Comparison of ENCODE assay signal across 1 cellular context in the genomic region with DNA sequence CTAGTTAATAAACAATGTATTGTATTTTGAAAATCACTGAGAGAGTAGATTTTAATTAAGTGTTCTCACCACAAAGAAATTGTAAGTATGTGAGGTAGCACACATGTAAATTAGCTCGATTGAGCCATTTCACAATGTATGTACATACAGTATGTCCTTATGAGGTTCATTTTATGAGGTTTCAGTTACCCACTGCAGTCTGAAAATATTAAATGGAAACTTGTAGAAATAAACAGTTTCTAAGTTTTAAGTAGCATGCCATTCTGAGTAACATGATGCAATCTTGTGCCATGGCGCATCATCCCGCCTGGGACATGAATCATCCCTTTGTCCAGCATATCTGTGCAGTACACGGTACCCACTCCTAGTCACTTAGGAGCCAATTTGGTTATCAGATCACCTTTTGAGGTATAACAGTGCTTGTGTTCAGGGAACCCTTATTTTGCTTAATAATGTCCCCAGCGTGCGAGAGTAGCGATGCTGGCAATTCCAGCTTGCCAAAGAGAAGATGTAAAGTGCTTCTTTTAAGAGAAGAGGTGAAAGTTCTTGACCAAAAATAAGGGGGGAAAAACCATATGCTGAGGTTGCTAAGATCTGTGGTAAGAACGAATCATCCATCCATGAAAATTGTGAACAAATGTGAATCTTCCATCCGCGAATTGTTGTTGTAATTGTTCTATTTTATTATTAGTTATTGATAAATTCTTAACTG.
TF ChIP-seq lines count a peak whose summit lies in the region.

No MANE protein-coding gene starts in this region.

TF ChIP-seq in K562, 482 proteins besides CTCF, POLR2A, EP300 and RAD21 (continued from another document and continues in another):
- TF ChIP-seq MAZ (CRISPR knock-in tag; conservative IDR thresholded peaks at IDR 0.05 in 1 of 2, IDR thresholded peaks at IDR 0.05 in 1 of 2) (peak in 1 of 2 experiments; percentile 49; a peak in 1 of 4 replicates), NCOA4 (IDR thresholded peaks at IDR 0.05; ENCODE audit: partially characterized antibody) (no peak), SMAD2 (IDR thresholded peaks at IDR 0.05; ENCODE audit: low read depth, low read length) (no peak), CHD4 (IDR thresholded peaks at IDR 0.05; ENCODE audit: insufficient read depth, insufficient replicate concordance, low read depth, low read length, poor library complexity, severe bottlenecking) (no peak), ZNF77 (CRISPR knock-in tag; IDR thresholded peaks at IDR 0.05) (no peak), MLX (CRISPR knock-in tag; conservative IDR thresholded peaks at IDR 0.05) (no peak), POLR2AphosphoS2 (IDR thresholded peaks at IDR 0.05; ENCODE audit: low read length) (no peak), PATZ1 (CRISPR knock-in tag; IDR thresholded peaks at IDR 0.05; ENCODE audit: borderline replicate concordance) (no peak), TRIM25 (IDR thresholded peaks at IDR 0.05; ENCODE audit: borderline replicate concordance) (no peak), SIX5 (IDR thresholded peaks at IDR 0.05; ENCODE audit: borderline replicate concordance in 1 of 2, insufficient read depth in 1 of 2, low read depth in 1 of 2, low read length in 2 of 2) (no peak), KAT7 (CRISPR knock-in tag; IDR thresholded peaks at IDR 0.05; ENCODE audit: borderline replicate concordance) (no peak), KAT8 (IDR thresholded peaks at IDR 0.05; ENCODE audit: low read depth) (no peak), NFRKB (IDR thresholded peaks at IDR 0.05; ENCODE audit: low read depth) (peak; percentile 83), ZNF184 (CRISPR knock-in tag; IDR thresholded peaks at IDR 0.05) (no peak), POLR3G (IDR thresholded peaks at IDR 0.05; ENCODE audit: extremely low read depth, insufficient read length, insufficient replicate concordance) (no peak), FOXK1 (CRISPR knock-in tag; IDR thresholded peaks at IDR 0.05; ENCODE audit: borderline replicate concordance) (no peak), PML (IDR thresholded peaks at IDR 0.05; ENCODE audit: low read length) (no peak), DDX20 (tag; IDR thresholded peaks at IDR 0.05; ENCODE audit: low read depth) (no peak), PHB (CRISPR knock-in tag; IDR thresholded peaks at IDR 0.05) (no peak), GABPA (tag; conservative IDR thresholded peaks at IDR 0.05; ENCODE audit: low read depth) (peak; percentile 32), TCF15 (CRISPR knock-in tag; IDR thresholded peaks at IDR 0.05) (no peak), POLR3A (IDR thresholded peaks at IDR 0.05; ENCODE audit: borderline replicate concordance, extremely low read depth, insufficient read depth, insufficient read length) (no peak), ATF7 (IDR thresholded peaks at IDR 0.05) (peak; percentile 91), NR2F6 (CRISPR knock-in tag; IDR thresholded peaks at IDR 0.05) (no peak), NCOR1 (IDR thresholded peaks at IDR 0.05) (no peak), GTF3C2 (IDR thresholded peaks at IDR 0.05; ENCODE audit: borderline replicate concordance, extremely low read depth, insufficient read length) (no peak), ILF3 (IDR thresholded peaks at IDR 0.05; ENCODE audit: borderline replicate concordance) (no peak), HDAC6 (IDR thresholded peaks at IDR 0.05; ENCODE audit: low read depth, low read length) (no peak), CREB1 (IDR thresholded peaks at IDR 0.05) (no peak), CREB1 (CRISPR knock-in tag; IDR thresholded peaks at IDR 0.05) (no peak), KDM5B (IDR thresholded peaks at IDR 0.05; ENCODE audit: insufficient replicate concordance, low read depth, low read length) (no peak), PTTG1 (tag; IDR thresholded peaks at IDR 0.05; ENCODE audit: low read depth) (no peak; the same call in 1 of the 2 replicates), ZZZ3 (IDR thresholded peaks at IDR 0.05) (no peak), NR1H2 (CRISPR knock-in tag; IDR thresholded peaks at IDR 0.05) (no peak), BRCA1 (IDR thresholded peaks at IDR 0.05) (no peak), BRCA1 (CRISPR knock-in tag; IDR thresholded peaks at IDR 0.05) (no peak), HDAC3 (IDR thresholded peaks at IDR 0.05; ENCODE audit: borderline replicate concordance, partially characterized antibody) (no peak)
- TF ChIP-seq, protein P1, sequence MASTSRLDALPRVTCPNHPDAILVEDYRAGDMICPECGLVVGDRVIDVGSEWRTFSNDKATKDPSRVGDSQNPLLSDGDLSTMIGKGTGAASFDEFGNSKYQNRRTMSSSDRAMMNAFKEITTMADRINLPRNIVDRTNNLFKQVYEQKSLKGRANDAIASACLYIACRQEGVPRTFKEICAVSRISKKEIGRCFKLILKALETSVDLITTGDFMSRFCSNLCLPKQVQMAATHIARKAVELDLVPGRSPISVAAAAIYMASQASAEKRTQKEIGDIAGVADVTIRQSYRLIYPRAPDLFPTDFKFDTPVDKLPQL (IDR thresholded peaks at IDR 0.05; ENCODE audit: extremely low read depth, insufficient read length) = no peak
- TF ChIP-seq, protein P2, sequence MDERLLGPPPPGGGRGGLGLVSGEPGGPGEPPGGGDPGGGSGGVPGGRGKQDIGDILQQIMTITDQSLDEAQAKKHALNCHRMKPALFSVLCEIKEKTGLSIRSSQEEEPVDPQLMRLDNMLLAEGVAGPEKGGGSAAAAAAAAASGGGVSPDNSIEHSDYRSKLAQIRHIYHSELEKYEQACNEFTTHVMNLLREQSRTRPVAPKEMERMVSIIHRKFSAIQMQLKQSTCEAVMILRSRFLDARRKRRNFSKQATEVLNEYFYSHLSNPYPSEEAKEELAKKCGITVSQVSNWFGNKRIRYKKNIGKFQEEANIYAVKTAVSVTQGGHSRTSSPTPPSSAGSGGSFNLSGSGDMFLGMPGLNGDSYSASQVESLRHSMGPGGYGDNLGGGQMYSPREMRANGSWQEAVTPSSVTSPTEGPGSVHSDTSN (CRISPR knock-in tag; IDR thresholded peaks at IDR 0.05; ENCODE audit: low read depth) = no peak
- TF ChIP-seq, protein P2 (tag; conservative IDR thresholded peaks at IDR 0.05; ENCODE audit: low read depth) = peak; percentile 45
- TF ChIP-seq, protein P3, sequence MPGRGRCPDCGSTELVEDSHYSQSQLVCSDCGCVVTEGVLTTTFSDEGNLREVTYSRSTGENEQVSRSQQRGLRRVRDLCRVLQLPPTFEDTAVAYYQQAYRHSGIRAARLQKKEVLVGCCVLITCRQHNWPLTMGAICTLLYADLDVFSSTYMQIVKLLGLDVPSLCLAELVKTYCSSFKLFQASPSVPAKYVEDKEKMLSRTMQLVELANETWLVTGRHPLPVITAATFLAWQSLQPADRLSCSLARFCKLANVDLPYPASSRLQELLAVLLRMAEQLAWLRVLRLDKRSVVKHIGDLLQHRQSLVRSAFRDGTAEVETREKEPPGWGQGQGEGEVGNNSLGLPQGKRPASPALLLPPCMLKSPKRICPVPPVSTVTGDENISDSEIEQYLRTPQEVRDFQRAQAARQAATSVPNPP (IDR thresholded peaks at IDR 0.05; ENCODE audit: borderline replicate concordance, insufficient read depth, insufficient read length) = no peak
- TF ChIP-seq, protein P4, sequence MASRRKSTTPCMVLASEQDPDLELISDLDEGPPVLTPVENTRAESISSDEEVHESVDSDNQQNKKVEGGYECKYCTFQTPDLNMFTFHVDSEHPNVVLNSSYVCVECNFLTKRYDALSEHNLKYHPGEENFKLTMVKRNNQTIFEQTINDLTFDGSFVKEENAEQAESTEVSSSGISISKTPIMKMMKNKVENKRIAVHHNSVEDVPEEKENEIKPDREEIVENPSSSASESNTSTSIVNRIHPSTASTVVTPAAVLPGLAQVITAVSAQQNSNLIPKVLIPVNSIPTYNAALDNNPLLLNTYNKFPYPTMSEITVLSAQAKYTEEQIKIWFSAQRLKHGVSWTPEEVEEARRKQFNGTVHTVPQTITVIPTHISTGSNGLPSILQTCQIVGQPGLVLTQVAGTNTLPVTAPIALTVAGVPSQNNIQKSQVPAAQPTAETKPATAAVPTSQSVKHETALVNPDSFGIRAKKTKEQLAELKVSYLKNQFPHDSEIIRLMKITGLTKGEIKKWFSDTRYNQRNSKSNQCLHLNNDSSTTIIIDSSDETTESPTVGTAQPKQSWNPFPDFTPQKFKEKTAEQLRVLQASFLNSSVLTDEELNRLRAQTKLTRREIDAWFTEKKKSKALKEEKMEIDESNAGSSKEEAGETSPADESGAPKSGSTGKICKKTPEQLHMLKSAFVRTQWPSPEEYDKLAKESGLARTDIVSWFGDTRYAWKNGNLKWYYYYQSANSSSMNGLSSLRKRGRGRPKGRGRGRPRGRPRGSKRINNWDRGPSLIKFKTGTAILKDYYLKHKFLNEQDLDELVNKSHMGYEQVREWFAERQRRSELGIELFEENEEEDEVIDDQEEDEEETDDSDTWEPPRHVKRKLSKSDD (conservative IDR thresholded peaks at IDR 0.05; ENCODE audit: low read length) = no peak
- TF ChIP-seq, protein P5, sequence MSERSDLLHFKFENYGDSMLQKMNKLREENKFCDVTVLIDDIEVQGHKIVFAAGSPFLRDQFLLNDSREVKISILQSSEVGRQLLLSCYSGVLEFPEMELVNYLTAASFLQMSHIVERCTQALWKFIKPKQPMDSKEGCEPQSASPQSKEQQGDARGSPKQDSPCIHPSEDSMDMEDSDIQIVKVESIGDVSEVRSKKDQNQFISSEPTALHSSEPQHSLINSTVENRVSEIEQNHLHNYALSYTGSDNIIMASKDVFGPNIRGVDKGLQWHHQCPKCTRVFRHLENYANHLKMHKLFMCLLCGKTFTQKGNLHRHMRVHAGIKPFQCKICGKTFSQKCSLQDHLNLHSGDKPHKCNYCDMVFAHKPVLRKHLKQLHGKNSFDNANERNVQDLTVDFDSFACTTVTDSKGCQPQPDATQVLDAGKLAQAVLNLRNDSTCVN (CRISPR knock-in tag; IDR thresholded peaks at IDR 0.05) = no peak
- TF ChIP-seq, protein P6, sequence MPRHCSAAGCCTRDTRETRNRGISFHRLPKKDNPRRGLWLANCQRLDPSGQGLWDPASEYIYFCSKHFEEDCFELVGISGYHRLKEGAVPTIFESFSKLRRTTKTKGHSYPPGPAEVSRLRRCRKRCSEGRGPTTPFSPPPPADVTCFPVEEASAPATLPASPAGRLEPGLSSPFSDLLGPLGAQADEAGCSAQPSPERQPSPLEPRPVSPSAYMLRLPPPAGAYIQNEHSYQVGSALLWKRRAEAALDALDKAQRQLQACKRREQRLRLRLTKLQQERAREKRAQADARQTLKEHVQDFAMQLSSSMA (CRISPR knock-in tag; IDR thresholded peaks at IDR 0.05) = no peak
